In genomic region chr16:75218256-75219076, GRCh38 we compare ENCODE assay signal across 2 cellular contexts.
TF ChIP-seq lines count a peak whose summit lies in the region.

Gene CTRB1 (plus strand): TSS chr16:75218988. CDS start chr16:75219008, 20 bp downstream.

TF ChIP-seq in SK-N-SH, 30 proteins besides CTCF, POLR2A, EP300 and RAD21:
- TF ChIP-seq, protein P1, sequence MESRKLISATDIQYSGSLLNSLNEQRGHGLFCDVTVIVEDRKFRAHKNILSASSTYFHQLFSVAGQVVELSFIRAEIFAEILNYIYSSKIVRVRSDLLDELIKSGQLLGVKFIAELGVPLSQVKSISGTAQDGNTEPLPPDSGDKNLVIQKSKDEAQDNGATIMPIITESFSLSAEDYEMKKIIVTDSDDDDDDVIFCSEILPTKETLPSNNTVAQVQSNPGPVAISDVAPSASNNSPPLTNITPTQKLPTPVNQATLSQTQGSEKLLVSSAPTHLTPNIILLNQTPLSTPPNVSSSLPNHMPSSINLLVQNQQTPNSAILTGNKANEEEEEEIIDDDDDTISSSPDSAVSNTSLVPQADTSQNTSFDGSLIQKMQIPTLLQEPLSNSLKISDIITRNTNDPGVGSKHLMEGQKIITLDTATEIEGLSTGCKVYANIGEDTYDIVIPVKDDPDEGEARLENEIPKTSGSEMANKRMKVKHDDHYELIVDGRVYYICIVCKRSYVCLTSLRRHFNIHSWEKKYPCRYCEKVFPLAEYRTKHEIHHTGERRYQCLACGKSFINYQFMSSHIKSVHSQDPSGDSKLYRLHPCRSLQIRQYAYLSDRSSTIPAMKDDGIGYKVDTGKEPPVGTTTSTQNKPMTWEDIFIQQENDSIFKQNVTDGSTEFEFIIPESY (IDR thresholded peaks at IDR 0.05; ENCODE audit: borderline replicate concordance, low read depth): no peak
- TF ChIP-seq SIN3A (IDR thresholded peaks at IDR 0.05; ENCODE audit: borderline replicate concordance, low read depth, low read length): no peak
- TF ChIP-seq, protein P2, sequence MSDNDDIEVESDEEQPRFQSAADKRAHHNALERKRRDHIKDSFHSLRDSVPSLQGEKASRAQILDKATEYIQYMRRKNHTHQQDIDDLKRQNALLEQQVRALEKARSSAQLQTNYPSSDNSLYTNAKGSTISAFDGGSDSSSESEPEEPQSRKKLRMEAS (IDR thresholded peaks at IDR 0.05; ENCODE audit: low read depth): no peak
- TF ChIP-seq SMC3 (IDR thresholded peaks at IDR 0.05; ENCODE audit: low read depth, low read length): no peak
- no peak for TF ChIP-seq MEF2A (IDR thresholded peaks at IDR 0.05; ENCODE audit: borderline replicate concordance, low read depth)
- TF ChIP-seq RFX5 (IDR thresholded peaks at IDR 0.05; ENCODE audit: low read length): no peak
- TF ChIP-seq NFIC (IDR thresholded peaks at IDR 0.05; ENCODE audit: borderline replicate concordance): no peak
- TF ChIP-seq, protein P3, sequence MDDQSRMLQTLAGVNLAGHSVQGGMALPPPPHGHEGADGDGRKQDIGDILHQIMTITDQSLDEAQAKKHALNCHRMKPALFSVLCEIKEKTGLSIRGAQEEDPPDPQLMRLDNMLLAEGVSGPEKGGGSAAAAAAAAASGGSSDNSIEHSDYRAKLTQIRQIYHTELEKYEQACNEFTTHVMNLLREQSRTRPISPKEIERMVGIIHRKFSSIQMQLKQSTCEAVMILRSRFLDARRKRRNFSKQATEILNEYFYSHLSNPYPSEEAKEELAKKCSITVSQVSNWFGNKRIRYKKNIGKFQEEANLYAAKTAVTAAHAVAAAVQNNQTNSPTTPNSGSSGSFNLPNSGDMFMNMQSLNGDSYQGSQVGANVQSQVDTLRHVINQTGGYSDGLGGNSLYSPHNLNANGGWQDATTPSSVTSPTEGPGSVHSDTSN (IDR thresholded peaks at IDR 0.05): no peak
- TF ChIP-seq FOSL2 (IDR thresholded peaks at IDR 0.05; ENCODE audit: borderline replicate concordance, low read depth): no peak
- no peak for TF ChIP-seq POLR2AphosphoS5 (IDR thresholded peaks at IDR 0.05; ENCODE audit: low read depth, low read length)
- TF ChIP-seq NRF1 (IDR thresholded peaks at IDR 0.05; ENCODE audit: low read depth, low read length): no peak
- TF ChIP-seq, protein P4, sequence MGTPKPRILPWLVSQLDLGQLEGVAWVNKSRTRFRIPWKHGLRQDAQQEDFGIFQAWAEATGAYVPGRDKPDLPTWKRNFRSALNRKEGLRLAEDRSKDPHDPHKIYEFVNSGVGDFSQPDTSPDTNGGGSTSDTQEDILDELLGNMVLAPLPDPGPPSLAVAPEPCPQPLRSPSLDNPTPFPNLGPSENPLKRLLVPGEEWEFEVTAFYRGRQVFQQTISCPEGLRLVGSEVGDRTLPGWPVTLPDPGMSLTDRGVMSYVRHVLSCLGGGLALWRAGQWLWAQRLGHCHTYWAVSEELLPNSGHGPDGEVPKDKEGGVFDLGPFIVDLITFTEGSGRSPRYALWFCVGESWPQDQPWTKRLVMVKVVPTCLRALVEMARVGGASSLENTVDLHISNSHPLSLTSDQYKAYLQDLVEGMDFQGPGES (IDR thresholded peaks at IDR 0.05; ENCODE audit: low read depth, low read length): no peak
- TF ChIP-seq FOXM1 (IDR thresholded peaks at IDR 0.05; ENCODE audit: low read depth): no peak
- TF ChIP-seq CHD2 (IDR thresholded peaks at IDR 0.05; ENCODE audit: low read length, partially characterized antibody): no peak
- no peak for TF ChIP-seq REST (IDR thresholded peaks at IDR 0.05; ENCODE audit: low read depth, low read length)
- no peak for TF ChIP-seq EZH2phosphoT487 (IDR thresholded peaks at IDR 0.05; ENCODE audit: borderline replicate concordance, low read depth)
- no peak for TF ChIP-seq MXI1 (IDR thresholded peaks at IDR 0.05; ENCODE audit: low read depth, low read length)
- TF ChIP-seq USF1 (IDR thresholded peaks at IDR 0.05; ENCODE audit: borderline replicate concordance, low read depth): no peak
- TF ChIP-seq YY1 (IDR thresholded peaks at IDR 0.05; ENCODE audit: low read depth): no peak
- TF ChIP-seq FOXJ3 (CRISPR knock-in tag; IDR thresholded peaks at IDR 0.05): no peak

TF ChIP-seq in SK-N-SH treated with all-trans-retinoic acid at 6 μM for 48 hours, 23 proteins besides CTCF, POLR2A, EP300 and RAD21 (continued from another document):
- TF ChIP-seq, protein P5, sequence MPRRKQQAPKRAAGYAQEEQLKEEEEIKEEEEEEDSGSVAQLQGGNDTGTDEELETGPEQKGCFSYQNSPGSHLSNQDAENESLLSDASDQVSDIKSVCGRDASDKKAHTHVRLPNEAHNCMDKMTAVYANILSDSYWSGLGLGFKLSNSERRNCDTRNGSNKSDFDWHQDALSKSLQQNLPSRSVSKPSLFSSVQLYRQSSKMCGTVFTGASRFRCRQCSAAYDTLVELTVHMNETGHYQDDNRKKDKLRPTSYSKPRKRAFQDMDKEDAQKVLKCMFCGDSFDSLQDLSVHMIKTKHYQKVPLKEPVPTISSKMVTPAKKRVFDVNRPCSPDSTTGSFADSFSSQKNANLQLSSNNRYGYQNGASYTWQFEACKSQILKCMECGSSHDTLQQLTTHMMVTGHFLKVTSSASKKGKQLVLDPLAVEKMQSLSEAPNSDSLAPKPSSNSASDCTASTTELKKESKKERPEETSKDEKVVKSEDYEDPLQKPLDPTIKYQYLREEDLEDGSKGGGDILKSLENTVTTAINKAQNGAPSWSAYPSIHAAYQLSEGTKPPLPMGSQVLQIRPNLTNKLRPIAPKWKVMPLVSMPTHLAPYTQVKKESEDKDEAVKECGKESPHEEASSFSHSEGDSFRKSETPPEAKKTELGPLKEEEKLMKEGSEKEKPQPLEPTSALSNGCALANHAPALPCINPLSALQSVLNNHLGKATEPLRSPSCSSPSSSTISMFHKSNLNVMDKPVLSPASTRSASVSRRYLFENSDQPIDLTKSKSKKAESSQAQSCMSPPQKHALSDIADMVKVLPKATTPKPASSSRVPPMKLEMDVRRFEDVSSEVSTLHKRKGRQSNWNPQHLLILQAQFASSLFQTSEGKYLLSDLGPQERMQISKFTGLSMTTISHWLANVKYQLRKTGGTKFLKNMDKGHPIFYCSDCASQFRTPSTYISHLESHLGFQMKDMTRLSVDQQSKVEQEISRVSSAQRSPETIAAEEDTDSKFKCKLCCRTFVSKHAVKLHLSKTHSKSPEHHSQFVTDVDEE (CRISPR knock-in tag; IDR thresholded peaks at IDR 0.05): no peak
- TF ChIP-seq CSDC2 (CRISPR knock-in tag; IDR thresholded peaks at IDR 0.05) (no peak), TCF4 (CRISPR knock-in tag; IDR thresholded peaks at IDR 0.05; ENCODE audit: borderline replicate concordance) (no peak), ZC3H10 (CRISPR knock-in tag; IDR thresholded peaks at IDR 0.05) (no peak), SNAI2 (CRISPR knock-in tag; IDR thresholded peaks at IDR 0.05) (no peak), PATZ1 (CRISPR knock-in tag; IDR thresholded peaks at IDR 0.05; ENCODE audit: borderline replicate concordance) (no peak), ARNTL (CRISPR knock-in tag; IDR thresholded peaks at IDR 0.05; ENCODE audit: borderline replicate concordance, low read depth) (no peak), GLIS3 (CRISPR knock-in tag; IDR thresholded peaks at IDR 0.05) (no peak), ESRRG (CRISPR knock-in tag; IDR thresholded peaks at IDR 0.05) (no peak), ZNF8 (CRISPR knock-in tag; IDR thresholded peaks at IDR 0.05) (no peak), OSR1 (CRISPR knock-in tag; IDR thresholded peaks at IDR 0.05) (no peak), ZFP3 (CRISPR knock-in tag; IDR thresholded peaks at IDR 0.05) (no peak), BACH2 (CRISPR knock-in tag; IDR thresholded peaks at IDR 0.05; ENCODE audit: borderline replicate concordance) (no peak), PPARA (CRISPR knock-in tag; IDR thresholded peaks at IDR 0.05; ENCODE audit: borderline replicate concordance) (no peak)
- TF ChIP-seq, protein P6, sequence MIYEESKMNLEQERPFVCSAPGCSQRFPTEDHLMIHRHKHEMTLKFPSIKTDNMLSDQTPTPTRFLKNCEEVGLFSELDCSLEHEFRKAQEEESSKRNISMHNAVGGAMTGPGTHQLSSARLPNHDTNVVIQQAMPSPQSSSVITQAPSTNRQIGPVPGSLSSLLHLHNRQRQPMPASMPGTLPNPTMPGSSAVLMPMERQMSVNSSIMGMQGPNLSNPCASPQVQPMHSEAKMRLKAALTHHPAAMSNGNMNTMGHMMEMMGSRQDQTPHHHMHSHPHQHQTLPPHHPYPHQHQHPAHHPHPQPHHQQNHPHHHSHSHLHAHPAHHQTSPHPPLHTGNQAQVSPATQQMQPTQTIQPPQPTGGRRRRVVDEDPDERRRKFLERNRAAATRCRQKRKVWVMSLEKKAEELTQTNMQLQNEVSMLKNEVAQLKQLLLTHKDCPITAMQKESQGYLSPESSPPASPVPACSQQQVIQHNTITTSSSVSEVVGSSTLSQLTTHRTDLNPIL (CRISPR knock-in tag; IDR thresholded peaks at IDR 0.05; ENCODE audit: low read depth): no peak
- TF ChIP-seq, protein P7, sequence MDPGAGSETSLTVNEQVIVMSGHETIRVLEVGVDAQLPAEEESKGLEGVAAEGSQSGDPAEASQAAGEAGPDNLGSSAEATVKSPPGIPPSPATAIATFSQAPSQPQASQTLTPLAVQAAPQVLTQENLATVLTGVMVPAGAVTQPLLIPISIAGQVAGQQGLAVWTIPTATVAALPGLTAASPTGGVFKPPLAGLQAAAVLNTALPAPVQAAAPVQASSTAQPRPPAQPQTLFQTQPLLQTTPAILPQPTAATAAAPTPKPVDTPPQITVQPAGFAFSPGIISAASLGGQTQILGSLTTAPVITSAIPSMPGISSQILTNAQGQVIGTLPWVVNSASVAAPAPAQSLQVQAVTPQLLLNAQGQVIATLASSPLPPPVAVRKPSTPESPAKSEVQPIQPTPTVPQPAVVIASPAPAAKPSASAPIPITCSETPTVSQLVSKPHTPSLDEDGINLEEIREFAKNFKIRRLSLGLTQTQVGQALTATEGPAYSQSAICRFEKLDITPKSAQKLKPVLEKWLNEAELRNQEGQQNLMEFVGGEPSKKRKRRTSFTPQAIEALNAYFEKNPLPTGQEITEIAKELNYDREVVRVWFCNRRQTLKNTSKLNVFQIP (CRISPR knock-in tag; IDR thresholded peaks at IDR 0.05; ENCODE audit: borderline replicate concordance, low read depth): no peak
